Comparison of ENCODE assay signal across 11 cellular contexts in genomic region chrX:13007519-13008188, GRCh38. TPM values are rescaled to one million over a fixed set of nuclear protein-coding genes. Genes with fewer than 3 reads are reported as not detected.
DNase-seq lines count a peak whose midpoint lies in the region; ATAC-seq, FAIRE-seq and TF ChIP-seq lines count a peak whose summit lies in the region.
"Had no signal": no experiment of that assay in that cellular context is flagged by ENCODE, and none has a peak within 500 bp of the region (broad histone marks: within the 10 kb centered on the region; RNA-seq: fewer than 3 reads in every experiment).

No MANE protein-coding gene starts in this region.

- no peaks in the 10 kb centered on the region for H3K4me1 Mint-ChIP-seq in glutamatergic neuron (ENCODE audit: low read depth, unreplicated experiment)

- peak overlapping the region in 3 of 4 donors; percentile 6 to 67 (median 8) for H3K27ac ChIP-seq in Peyer's patch

- no peaks in the 10 kb centered on the region for H3K36me3 ChIP-seq in Peyer's patch

- H3K9me3 Mint-ChIP-seq in glutamatergic neuron (ENCODE audit: unreplicated experiment), result no peaks in the 10 kb centered on the region

- no peak for FAIRE-seq in frontal cortex (lab: Jason Lieb, UNC)

- TF ChIP-seq CTCF in Peyer's patch (IDR thresholded peaks at IDR 0.05) (no peak), fibroblast of mammary gland (conservative IDR thresholded peaks at IDR 0.05; ENCODE audit: control insufficient read depth, insufficient read depth, low read depth, low read length) (no peak), glutamatergic neuron (IDR thresholded peaks at IDR 0.05; ENCODE audit: partially characterized antibody, unreplicated experiment) (no peak)

- TF ChIP-seq POLR2A in Peyer's patch (IDR thresholded peaks at IDR 0.05), result no peak

- no peak overlapping the region for H3K4me3 Mint-ChIP-seq in glutamatergic neuron (ENCODE audit: unreplicated experiment)

- peaks cover 2% of the 10 kb centered on the region for H3K27me3 Mint-ChIP-seq in glutamatergic neuron (ENCODE audit: unreplicated experiment)

- ATAC-seq in GM19324 (IDR thresholded peaks at IDR 0.05; ENCODE audit: low FRiP score, unreplicated experiment) (peak; percentile 6), HG02610 (IDR thresholded peaks at IDR 0.05; ENCODE audit: unreplicated experiment) (no peak), HG03045 (IDR thresholded peaks at IDR 0.05; ENCODE audit: unreplicated experiment) (no peak)

- peak; percentile 62 for DNase-seq in AG08395 (ENCODE audit: low spot score)
- no peak for DNase-seq in Peyer's patch
- DNase-seq in fibroblast of mammary gland (ENCODE audit: low read depth), result peak; percentile 47
- no peak for DNase-seq in frontal cortex (ENCODE audit: low spot score in 2 of 2)
- DNase-seq in glutamatergic neuron, result no peak
- DNase-seq: NCI-H1436 had no signal

- H3K27me3 ChIP-seq in Peyer's patch, result no peaks in the 10 kb centered on the region

- no peaks in the 10 kb centered on the region for H3K36me3 Mint-ChIP-seq in glutamatergic neuron (ENCODE audit: unreplicated experiment)

- H3K9me3 ChIP-seq in Peyer's patch, result no peaks in the 10 kb centered on the region

- no peak overlapping the region for H3K27ac Mint-ChIP-seq in glutamatergic neuron (ENCODE audit: unreplicated experiment)

- H3K4me1 ChIP-seq in Peyer's patch, result peaks cover 0 to 7% (median 5%) of the 10 kb centered on the region in 4 donors

- H3K4me3 ChIP-seq in Peyer's patch (no peak overlapping the region), fibroblast of mammary gland (ENCODE audit: control insufficient read depth, low read depth, low read length) (no peak overlapping the region)

RNA-seq across cellular contexts. Expression of gene TMSB4X, which starts 32.7 kb away (rescaled TPM):
- 1,000 to 10,000 TPM; 1,496 to 3,676 (median 1,701) TPM for total RNA-seq in Peyer's patch
- 5,673 TPM for total RNA-seq in frontal cortex
- 4,532 TPM for total RNA-seq in glutamatergic neuron (ENCODE audit: unreplicated experiment)

RNA-seq across cellular contexts. Expression of gene FAM9C, which starts 36.8 kb away (rescaled TPM):
- total RNA-seq in Peyer's patch (1 to 10 TPM in 1 of 4 donors, under 1 TPM in 1, not detected in 2; 0.57 to 1.6 TPM), frontal cortex (0.41 TPM), glutamatergic neuron (ENCODE audit: unreplicated experiment) (not detected)
- total RNA-seq: Daoy, lower leg skin had no signal

Comparison
In these comparisons a context has a peak if more than half of its experiments do, and no peak if none do; other contexts are left out.
1. DNase-seq: peak in AG08395 (single experiment) and fibroblast of mammary gland (single experiment); none in Peyer's patch (0 of 3), frontal cortex (0 of 2) and glutamatergic neuron (single experiment).